ENCODE assay signal across 17 cellular contexts in the genomic region with DNA sequence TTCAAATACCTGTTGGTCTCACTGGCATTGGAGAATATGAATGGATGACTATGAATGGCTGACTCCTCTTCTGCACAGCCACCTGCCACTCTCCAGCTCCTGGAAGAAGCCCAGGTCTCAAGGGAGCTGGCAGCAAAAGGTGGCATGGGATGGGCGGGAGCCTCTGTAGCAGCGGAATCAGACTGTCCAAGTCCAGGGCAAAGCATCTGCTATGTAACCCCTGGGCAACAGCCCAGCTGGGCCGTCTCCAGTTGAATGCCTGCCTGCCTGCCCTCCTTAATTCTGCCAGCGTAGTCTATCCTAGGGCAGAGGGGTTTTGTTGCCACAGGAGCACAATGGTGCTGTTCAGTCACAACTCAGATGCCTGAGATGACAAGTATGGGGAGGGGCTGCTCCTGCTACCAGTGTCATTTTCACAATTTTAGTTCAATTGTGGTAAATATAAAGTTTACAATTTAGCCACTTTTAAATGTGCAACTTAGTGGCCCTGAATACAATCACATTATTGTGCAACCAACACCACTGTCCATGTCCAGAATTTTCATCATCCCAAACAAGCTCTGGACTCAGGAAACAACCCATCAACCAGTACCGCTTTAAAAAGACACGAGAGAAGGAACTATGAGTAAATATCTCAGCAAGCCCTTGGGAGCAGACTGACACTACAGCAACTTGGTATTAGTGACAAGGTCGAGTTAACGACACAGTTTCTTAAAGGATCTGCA.
DNase-seq lines count a peak whose midpoint lies in the region; ATAC-seq and TF ChIP-seq lines count a peak whose summit lies in the region.
"Had no signal": no experiment of that assay in that cellular context is flagged by ENCODE, and none has a peak within 500 bp of the region (broad histone marks: within the 10 kb centered on the region; RNA-seq: fewer than 3 reads in every experiment).

No MANE protein-coding gene starts in this region.

- peaks cover 24% of the 10 kb centered on the region for H3K27me3 Mint-ChIP-seq in activated CD8-positive, alpha-beta T cell treated with anti-CD3 and anti-CD28 coated beads for 36 hours

- H3K4me3 Mint-ChIP-seq in activated CD8-positive, alpha-beta T cell treated with anti-CD3 and anti-CD28 coated beads for 36 hours: no peak overlapping the region
- H3K4me3 Mint-ChIP-seq: activated CD4-positive, alpha-beta T cell treated with anti-CD3 and anti-CD28 coated beads for 36 hours; naive B cell; T-cell had no signal

- POLR2A ChIA-PET in activated CD8-positive, alpha-beta T cell treated with anti-CD3 and anti-CD28 coated beads for 36 hours (lab: Charles Lee): no interaction called here

- TF ChIP-seq CTCF in right atrium auricular region (IDR thresholded peaks at IDR 0.05) (no peak), lung (IDR thresholded peaks at IDR 0.05; ENCODE audit: control extremely low read depth, extremely low read depth) (no peak)
- no peak for TF ChIP-seq CTCF in activated CD8-positive, alpha-beta T cell treated with anti-CD3 and anti-CD28 coated beads for 36 hours (IDR thresholded peaks at IDR 0.05)

- CTCF ChIA-PET in activated CD8-positive, alpha-beta T cell treated with anti-CD3 and anti-CD28 coated beads for 36 hours (lab: Charles Lee): no interaction called here

- 60 to 75% methylated on average over 8 of the region's 8 CpGs for WGBS in lung, 2 donors
- 20 to 21% methylated on average over 8 of the region's 8 CpGs for WGBS in aorta, 2 donors

- H3K4me1 Mint-ChIP-seq in activated CD8-positive, alpha-beta T cell treated with anti-CD3 and anti-CD28 coated beads for 36 hours (ENCODE audit: low read depth): no peaks in the 10 kb centered on the region

- H3K9me3 Mint-ChIP-seq in activated CD8-positive, alpha-beta T cell treated with anti-CD3 and anti-CD28 coated beads for 36 hours: no peaks in the 10 kb centered on the region
- H3K9me3 Mint-ChIP-seq: T-cell had no signal

- H3K36me3 Mint-ChIP-seq in activated CD8-positive, alpha-beta T cell treated with anti-CD3 and anti-CD28 coated beads for 36 hours (ENCODE audit: low read depth): no peaks in the 10 kb centered on the region
- H3K36me3 Mint-ChIP-seq: T-cell had no signal

- no peak overlapping the region for H3K27ac Mint-ChIP-seq in activated CD8-positive, alpha-beta T cell treated with anti-CD3 and anti-CD28 coated beads for 36 hours
- H3K27ac Mint-ChIP-seq: activated CD4-positive, alpha-beta T cell treated with anti-CD3 and anti-CD28 coated beads for 36 hours; naive B cell; T-cell had no signal

- H3K4me3 ChIP-seq in right atrium auricular region (no peak overlapping the region), lung (no peak overlapping the region), aorta (ENCODE audit: low read length in 2 of 2) (no peak overlapping the region)
- H3K4me3 ChIP-seq: A549, smooth muscle cell, vagina had no signal

- no peak overlapping the region for H3K27ac ChIP-seq in right atrium auricular region
- H3K27ac ChIP-seq in cingulate gyrus (ENCODE audit: low read depth, low read length): peak overlapping the region; percentile 19
- H3K27ac ChIP-seq in lung (ENCODE audit: low read depth in 1 of 2, low read length in 1 of 2): no peak overlapping the region
- H3K27ac ChIP-seq in aorta (ENCODE audit: low read depth in 1 of 2, low read length in 2 of 2): peak overlapping the region in 1 of 2 donors; percentile 52
- H3K27ac ChIP-seq: A549, vagina had no signal

- no peaks in the 10 kb centered on the region for H3K36me3 ChIP-seq in right atrium auricular region
- H3K36me3 ChIP-seq in lung (ENCODE audit: control insufficient read depth in 2 of 2, insufficient read depth in 2 of 2, low read length in 2 of 2): no peaks in the 10 kb centered on the region
- H3K36me3 ChIP-seq in aorta (ENCODE audit: control insufficient read depth in 1 of 2, insufficient read depth in 2 of 2, low read length in 1 of 2): no peaks in the 10 kb centered on the region
- H3K36me3 ChIP-seq: vagina had no signal

- intact Hi-C loops in Right ventricle myocardium inferior (cut with DNase I) (no loop called here), aorta (cut with DNase I) (loop anchor here in 1 of 2 donors (2.0 kb wide), 1 partner anchor 17 kb away; no protein-coding TSS in a partner anchor), posterior vena cava (cut with DNase I) (loop anchor here in 1 of 2 donors (5.0 kb wide), 1 partner anchor 1983 kb away; no protein-coding TSS in a partner anchor)
- intact Hi-C loops in activated CD8-positive, alpha-beta T cell treated with anti-CD3 and anti-CD28 coated beads for 36 hours (cut with micrococcal nuclease): no loop called here

- peak; percentile 76 for DNase-seq in Right ventricle myocardium inferior (ENCODE audit: missing footprints)
- DNase-seq in right atrium auricular region (ENCODE audit: low spot score): no peak
- peak; percentile 39 for DNase-seq in lung (ENCODE audit: low spot score)
- DNase-seq in aorta: peak; percentile 61 to 77
- DNase-seq in activated CD8-positive, alpha-beta T cell treated with anti-CD3 and anti-CD28 coated beads for 36 hours: no peak
- DNase-seq in posterior vena cava (ENCODE audit: low spot score): no peak
- DNase-seq: activated CD4-positive, alpha-beta T cell treated with anti-CD3 and anti-CD28 coated beads for 36 hours; activated effector memory CD4-positive, alpha-beta T cell treated with Interleukin-2 at 50 U/mL for 16 hours; naive B cell; NCI-H1417; OCI-M1; T-cell had no signal

- ATAC-seq in Right ventricle myocardium inferior: peak; percentile 93
- no peak for ATAC-seq in lung (ENCODE audit: insufficient read depth, low FRiP score)
- no peak for ATAC-seq in aorta (ENCODE audit: low FRiP score)
- no peak for ATAC-seq in activated CD8-positive, alpha-beta T cell treated with anti-CD3 and anti-CD28 coated beads for 36 hours
- ATAC-seq in GM21576 (IDR thresholded peaks at IDR 0.05; ENCODE audit: unreplicated experiment): no peak
- ATAC-seq: A549; activated CD4-positive, alpha-beta T cell treated with anti-CD3 and anti-CD28 coated beads for 36 hours; T-cell had no signal

- H3K4me1 ChIP-seq in right atrium auricular region: peaks cover 0 to 9% of the 10 kb centered on the region in 2 donors
- peaks cover 0 to 4% of the 10 kb centered on the region in 2 donors for H3K4me1 ChIP-seq in lung (ENCODE audit: control insufficient read depth in 2 of 2, insufficient read depth in 2 of 2, low read length in 2 of 2)
- peaks cover 3 to 11% of the 10 kb centered on the region in 2 donors for H3K4me1 ChIP-seq in aorta (ENCODE audit: control insufficient read depth in 1 of 2, insufficient read depth in 2 of 2, low read length in 2 of 2)
- H3K4me1 ChIP-seq: A549 had no signal

- H3K9me3 ChIP-seq in right atrium auricular region (no peaks in the 10 kb centered on the region), lung (ENCODE audit: control insufficient read depth in 2 of 2, insufficient read depth in 1 of 2, low read length in 1 of 2) (no peaks in the 10 kb centered on the region), aorta (ENCODE audit: control insufficient read depth, low read length) (no peaks in the 10 kb centered on the region)
- H3K9me3 ChIP-seq: A549, vagina had no signal

- H3K27me3 ChIP-seq in right atrium auricular region: no peaks in the 10 kb centered on the region
- H3K27me3 ChIP-seq in lung (ENCODE audit: control insufficient read depth, insufficient read depth): no peaks in the 10 kb centered on the region
- no peaks in the 10 kb centered on the region for H3K27me3 ChIP-seq in aorta (ENCODE audit: control insufficient read depth in 1 of 2, insufficient read depth in 2 of 2, low read length in 1 of 2)
- H3K27me3 ChIP-seq: vagina had no signal

Comparison
In these comparisons a context has a peak if more than half of its experiments do, and no peak if none do; other contexts are left out.
1. DNase-seq: peak in Right ventricle myocardium inferior (single experiment), lung (single experiment) and aorta (2 of 2); none in right atrium auricular region (single experiment), activated CD8-positive, alpha-beta T cell treated with anti-CD3 and anti-CD28 coated beads for 36 hours (single experiment) and posterior vena cava (single experiment).